8 cellular contexts compared by ENCODE assay signal in genomic region chr12:11486623-11487444, GRCh38.
DNase-seq lines count a peak whose midpoint lies in the region; ATAC-seq, FAIRE-seq and TF ChIP-seq lines count a peak whose summit lies in the region.

No MANE protein-coding gene starts in this region.

- H3K4me1 ChIP-seq in keratinocyte (ENCODE audit: control insufficient read depth, extremely low read depth, insufficient read depth, low read length) = no peaks in the 10 kb centered on the region

- no peaks in the 10 kb centered on the region for H3K9me3 ChIP-seq in keratinocyte (ENCODE audit: control insufficient read depth, low read depth, low read length)

- POLR2A ChIA-PET in WTC11 (lab: Charles Lee) = no interaction called here

- H3K4me3 Mint-ChIP-seq in WTC11 = no peak overlapping the region

- H4K20me1 ChIP-seq in keratinocyte (ENCODE audit: control insufficient read depth, extremely low read depth, insufficient read depth, low read length) = no peaks in the 10 kb centered on the region

- H2AFZ ChIP-seq in keratinocyte (ENCODE audit: control insufficient read depth, low read length) = no peak overlapping the region

- no peaks in the 10 kb centered on the region; the same call in 1 of the 2 replicates for H3K27me3 Mint-ChIP-seq in WTC11 (ENCODE audit: low read depth)

- TF ChIP-seq CTCF in WTC11 (IDR thresholded peaks at IDR 0.05) (peak; percentile 96), bronchial epithelial cell (IDR thresholded peaks at IDR 0.05; ENCODE audit: insufficient read depth, low read length, severe bottlenecking) (peak; percentile 82), keratinocyte (optimal IDR thresholded peaks at IDR 0.05 in 1 of 3, IDR thresholded peaks at IDR 0.05 in 1 of 3, conservative IDR thresholded peaks at IDR 0.05 in 1 of 3; ENCODE audit: extremely low read depth in 1 of 3, insufficient read depth in 2 of 3, low read length in 3 of 3) (peak; percentile 83 to 93 (median 90))

- no peak overlapping the region for H3K4me3 ChIP-seq in bronchial epithelial cell (ENCODE audit: low read depth, low read length)
- H3K4me3 ChIP-seq in keratinocyte (ENCODE audit: control insufficient read depth in 2 of 3, extremely low read depth in 1 of 3, insufficient read depth in 2 of 3, low read depth in 1 of 3, low read length in 3 of 3) = no peak overlapping the region

- no peaks in the 10 kb centered on the region for H3K36me3 Mint-ChIP-seq in WTC11

- H3K79me2 ChIP-seq in keratinocyte (ENCODE audit: control insufficient read depth, insufficient read depth, low read length) = no peaks in the 10 kb centered on the region

- CTCF ChIA-PET in WTC11 (lab: Charles Lee) = interaction anchor here (1.0 to 2.1 kb wide), 8 partner anchors 243 to 716 kb away, joined by 3 to 20 read pairs (median 6); no protein-coding TSS in a partner anchor

- FAIRE-seq in bronchial epithelial cell (lab: Jason Lieb, UNC) (no peak), keratinocyte (lab: Jason Lieb, UNC) (peak; percentile 90)

- H3K9ac ChIP-seq in keratinocyte (ENCODE audit: control insufficient read depth, extremely low read depth, insufficient read depth, low read length) = no peak overlapping the region

- no peak overlapping the region for H3K27ac Mint-ChIP-seq in WTC11

- peak; percentile 89 for ATAC-seq in GM18511 (IDR thresholded peaks at IDR 0.05; ENCODE audit: unreplicated experiment)
- peak; percentile 66 for ATAC-seq in HG03108 (IDR thresholded peaks at IDR 0.05; ENCODE audit: unreplicated experiment)
- ATAC-seq in WTC11 = peak; percentile 55

- H3K27me3 ChIP-seq in bronchial epithelial cell (ENCODE audit: control insufficient read depth, insufficient read depth, low read length) (no peaks in the 10 kb centered on the region), keratinocyte (ENCODE audit: control insufficient read depth, extremely low read depth, insufficient read depth, low read length) (no peaks in the 10 kb centered on the region)

- DNase-seq in A172 (ENCODE audit: low spot score) (peak; percentile 69), NCI-H226 (peak; percentile 60), WTC11 (ENCODE audit: low spot score) (peak; percentile 69), bronchial epithelial cell (ENCODE audit: low read depth) (peak; percentile 77), keratinocyte (ENCODE audit: low read depth, low spot score) (peak; percentile 36)
- peak; percentile 54 to 73 for DNase-seq in stimulated activated CD4-positive, alpha-beta T cell treated with anti-CD3 and anti-CD28 coated beads, Interleukin-1b, Interleukin-23, amount 100 ng/mL, for 4 hours (ENCODE audit: low read depth in 2 of 2)

- dilution Hi-C loops in keratinocyte (cut with MboI; ENCODE audit: extremely low pct_ligation_motif_present, low sequenced_read_pairs) = loop anchor here (25.0 kb wide), 1 partner anchor 250 kb away; no protein-coding TSS in a partner anchor

- H3K36me3 ChIP-seq in bronchial epithelial cell (ENCODE audit: control insufficient read depth, insufficient read depth, low read length) (no peaks in the 10 kb centered on the region), keratinocyte (ENCODE audit: control insufficient read depth in 2 of 2, extremely low read depth in 1 of 2, insufficient read depth in 2 of 2, low read length in 2 of 2) (no peaks in the 10 kb centered on the region)

- no peak overlapping the region for H3K27ac ChIP-seq in keratinocyte (ENCODE audit: control insufficient read depth, insufficient read depth, low read length)

- H3K9me3 Mint-ChIP-seq in WTC11 = peaks cover 4% of the 10 kb centered on the region

- H3K4me2 ChIP-seq in keratinocyte (ENCODE audit: control insufficient read depth, extremely low read depth, insufficient read depth, low read depth, low read length) = no peak overlapping the region

- H3K9me1 ChIP-seq in keratinocyte (ENCODE audit: control insufficient read depth, extremely low read depth, insufficient read depth, low read length) = no peaks in the 10 kb centered on the region

- peaks cover 13% of the 10 kb centered on the region for H3K4me1 Mint-ChIP-seq in WTC11

TF ChIP-seq in WTC11, 78 proteins besides CTCF, POLR2A, EP300 and RAD21:
- TF ChIP-seq, protein P1, sequence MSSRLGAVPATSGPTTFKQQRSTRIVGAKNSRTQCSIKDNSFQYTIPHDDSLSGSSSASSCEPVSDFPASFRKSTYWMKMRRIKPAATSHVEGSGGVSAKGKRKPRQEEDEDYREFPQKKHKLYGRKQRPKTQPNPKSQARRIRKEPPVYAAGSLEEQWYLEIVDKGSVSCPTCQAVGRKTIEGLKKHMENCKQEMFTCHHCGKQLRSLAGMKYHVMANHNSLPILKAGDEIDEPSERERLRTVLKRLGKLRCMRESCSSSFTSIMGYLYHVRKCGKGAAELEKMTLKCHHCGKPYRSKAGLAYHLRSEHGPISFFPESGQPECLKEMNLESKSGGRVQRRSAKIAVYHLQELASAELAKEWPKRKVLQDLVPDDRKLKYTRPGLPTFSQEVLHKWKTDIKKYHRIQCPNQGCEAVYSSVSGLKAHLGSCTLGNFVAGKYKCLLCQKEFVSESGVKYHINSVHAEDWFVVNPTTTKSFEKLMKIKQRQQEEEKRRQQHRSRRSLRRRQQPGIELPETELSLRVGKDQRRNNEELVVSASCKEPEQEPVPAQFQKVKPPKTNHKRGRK (CRISPR knock-in tag; IDR thresholded peaks at IDR 0.05; ENCODE audit: borderline replicate concordance) = no peak
- TF ChIP-seq ZNF263 (CRISPR knock-in tag; IDR thresholded peaks at IDR 0.05; ENCODE audit: low read depth) = no peak
- TF ChIP-seq AR (CRISPR knock-in tag; IDR thresholded peaks at IDR 0.05) = no peak
- TF ChIP-seq PRRX2 (CRISPR knock-in tag; IDR thresholded peaks at IDR 0.05) = no peak
- no peak for TF ChIP-seq GRHL2 (CRISPR knock-in tag; IDR thresholded peaks at IDR 0.05; ENCODE audit: insufficient replicate concordance, severe bottlenecking)
- TF ChIP-seq FOXP1 (CRISPR knock-in tag; IDR thresholded peaks at IDR 0.05; ENCODE audit: borderline replicate concordance) = no peak
- no peak for TF ChIP-seq ZMAT4 (CRISPR knock-in tag; IDR thresholded peaks at IDR 0.05)
- TF ChIP-seq HMGA2 (CRISPR knock-in tag; IDR thresholded peaks at IDR 0.05) = no peak
- TF ChIP-seq TP53 (CRISPR knock-in tag; IDR thresholded peaks at IDR 0.05) = no peak
- TF ChIP-seq, protein P2, sequence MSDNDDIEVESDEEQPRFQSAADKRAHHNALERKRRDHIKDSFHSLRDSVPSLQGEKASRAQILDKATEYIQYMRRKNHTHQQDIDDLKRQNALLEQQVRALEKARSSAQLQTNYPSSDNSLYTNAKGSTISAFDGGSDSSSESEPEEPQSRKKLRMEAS (CRISPR knock-in tag; IDR thresholded peaks at IDR 0.05) = no peak
- TF ChIP-seq ATF3 (CRISPR knock-in tag; conservative IDR thresholded peaks at IDR 0.05) = no peak
- TF ChIP-seq, protein P3, sequence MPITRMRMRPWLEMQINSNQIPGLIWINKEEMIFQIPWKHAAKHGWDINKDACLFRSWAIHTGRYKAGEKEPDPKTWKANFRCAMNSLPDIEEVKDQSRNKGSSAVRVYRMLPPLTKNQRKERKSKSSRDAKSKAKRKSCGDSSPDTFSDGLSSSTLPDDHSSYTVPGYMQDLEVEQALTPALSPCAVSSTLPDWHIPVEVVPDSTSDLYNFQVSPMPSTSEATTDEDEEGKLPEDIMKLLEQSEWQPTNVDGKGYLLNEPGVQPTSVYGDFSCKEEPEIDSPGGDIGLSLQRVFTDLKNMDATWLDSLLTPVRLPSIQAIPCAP (CRISPR knock-in tag; IDR thresholded peaks at IDR 0.05) = no peak
- TF ChIP-seq TCF7 (CRISPR knock-in tag; IDR thresholded peaks at IDR 0.05; ENCODE audit: low read depth) = no peak
- TF ChIP-seq SP1 (CRISPR knock-in tag; conservative IDR thresholded peaks at IDR 0.05) = no peak
